In the genomic region with DNA sequence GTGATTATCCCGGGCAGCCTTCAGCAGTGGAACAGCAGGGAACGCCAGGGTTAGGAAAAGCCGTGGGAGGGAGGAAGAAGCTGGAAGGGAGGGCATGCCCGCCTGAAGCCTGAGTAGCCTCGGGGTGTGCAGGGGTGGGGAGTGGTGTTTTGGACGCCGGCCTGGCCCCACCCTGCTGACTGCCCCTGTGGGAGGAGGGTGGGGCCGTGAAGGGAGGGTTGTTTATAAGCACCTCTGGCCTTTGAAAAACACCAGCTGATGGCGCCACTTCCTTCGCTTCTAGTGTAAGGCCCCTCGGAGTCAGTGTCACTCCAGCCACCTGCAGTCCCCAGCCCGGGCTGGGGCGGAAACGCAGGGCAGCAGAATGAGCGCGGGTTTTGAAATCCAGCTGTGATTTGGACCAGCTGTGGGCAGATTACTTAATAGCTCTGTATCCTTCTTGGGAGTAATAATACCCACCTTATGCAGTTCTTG, we compare ENCODE assay signal across 9 cellular contexts. TPM values are rescaled to one million over a fixed set of nuclear protein-coding genes. Genes with fewer than 3 reads are reported as not detected.
A peak's percentile ranks its signal among the peaks of the same experiment; 100 is the strongest.
DNase-seq lines count a peak whose midpoint lies in the region; ATAC-seq and TF ChIP-seq lines count a peak whose summit lies in the region.
"Had no signal": no experiment of that assay in that cellular context is flagged by ENCODE, and none has a peak within 500 bp of the region (broad histone marks: within the 10 kb centered on the region; RNA-seq: fewer than 3 reads in every experiment).

No MANE protein-coding gene starts in this region.

- H3K36me3 Mint-ChIP-seq in activated CD8-positive, alpha-beta T cell treated with anti-CD3 and anti-CD28 coated beads for 36 hours (ENCODE audit: low read depth), result no peaks in the 10 kb centered on the region
- no peaks in the 10 kb centered on the region for H3K36me3 Mint-ChIP-seq in activated CD8-positive, alpha-beta T cell treated with anti-CD3 and anti-CD28 coated beads, Interleukin-2, amount 10 ng/mL, durations not matched to agents 7 days and 5 days (ENCODE audit: low read depth)
- no peaks in the 10 kb centered on the region for H3K36me3 Mint-ChIP-seq in naive thymus-derived CD4-positive, alpha-beta T cell

- TF ChIP-seq CTCF in activated CD8-positive, alpha-beta T cell treated with anti-CD3 and anti-CD28 coated beads for 36 hours (IDR thresholded peaks at IDR 0.05), result no peak
- no peak for TF ChIP-seq CTCF in lower lobe of right lung (IDR thresholded peaks at IDR 0.05)

- H3K4me1 Mint-ChIP-seq in activated CD8-positive, alpha-beta T cell treated with anti-CD3 and anti-CD28 coated beads for 36 hours (ENCODE audit: low read depth), result no peaks in the 10 kb centered on the region
- H3K4me1 Mint-ChIP-seq in activated CD8-positive, alpha-beta T cell treated with anti-CD3 and anti-CD28 coated beads, Interleukin-2, amount 10 ng/mL, durations not matched to agents 7 days and 5 days (ENCODE audit: low read depth), result no peaks in the 10 kb centered on the region
- H3K4me1 Mint-ChIP-seq in naive thymus-derived CD4-positive, alpha-beta T cell, result no peaks in the 10 kb centered on the region

- H3K9me3 Mint-ChIP-seq in activated CD8-positive, alpha-beta T cell treated with anti-CD3 and anti-CD28 coated beads for 36 hours, result no peaks in the 10 kb centered on the region
- H3K9me3 Mint-ChIP-seq in activated CD8-positive, alpha-beta T cell treated with anti-CD3 and anti-CD28 coated beads, Interleukin-2, amount 10 ng/mL, durations not matched to agents 7 days and 5 days (ENCODE audit: insufficient read depth), result no peaks in the 10 kb centered on the region
- H3K9me3 Mint-ChIP-seq in naive thymus-derived CD4-positive, alpha-beta T cell, result no peaks in the 10 kb centered on the region

- CTCF ChIA-PET in activated CD8-positive, alpha-beta T cell treated with anti-CD3 and anti-CD28 coated beads for 36 hours (lab: Charles Lee), result interaction anchor here (1.6 kb wide), 1 partner anchor 30 kb away, joined by 3 read pairs; no protein-coding TSS in a partner anchor
- CTCF ChIA-PET in activated CD8-positive, alpha-beta T cell treated with anti-CD3 and anti-CD28 coated beads, Interleukin-2, amount 10 ng/mL, durations not matched to agents 7 days and 5 days (lab: Charles Lee), result no interaction called here
- CTCF ChIA-PET in naive thymus-derived CD4-positive, alpha-beta T cell (lab: Charles Lee), result no interaction called here

- H3K27me3 ChIP-seq in duodenal mucosa (ENCODE audit: control insufficient read depth in 1 of 2, insufficient read depth in 2 of 2, low read length in 2 of 2) (peaks cover 4 to 10% of the 10 kb centered on the region in 2 donors), lower lobe of right lung (ENCODE audit: low read depth) (no peaks in the 10 kb centered on the region)
- H3K27me3 ChIP-seq in naive thymus-derived CD4-positive, alpha-beta T cell (ENCODE audit: control insufficient read depth in 2 of 2, insufficient read depth in 2 of 2, low read length in 2 of 2), result no peaks in the 10 kb centered on the region

- POLR2A ChIA-PET in activated CD8-positive, alpha-beta T cell treated with anti-CD3 and anti-CD28 coated beads for 36 hours (lab: Charles Lee), result no interaction called here
- POLR2A ChIA-PET in activated CD8-positive, alpha-beta T cell treated with anti-CD3 and anti-CD28 coated beads, Interleukin-2, amount 10 ng/mL, durations not matched to agents 7 days and 5 days (lab: Charles Lee), result no interaction called here
- POLR2A ChIA-PET in naive thymus-derived CD4-positive, alpha-beta T cell (lab: Charles Lee), result no interaction called here

- H3K36me3 ChIP-seq in duodenal mucosa (ENCODE audit: control insufficient read depth in 1 of 2, insufficient read depth in 2 of 2, low read length in 2 of 2), result no peaks in the 10 kb centered on the region
- no peaks in the 10 kb centered on the region for H3K36me3 ChIP-seq in lower lobe of right lung
- no peaks in the 10 kb centered on the region for H3K36me3 ChIP-seq in naive thymus-derived CD4-positive, alpha-beta T cell (ENCODE audit: control insufficient read depth in 2 of 3, insufficient read depth in 3 of 3, low read length in 3 of 3)

- no peak overlapping the region for H3K9ac ChIP-seq in duodenal mucosa (ENCODE audit: low read depth in 1 of 2, low read length in 2 of 2)

- H3K27me3 Mint-ChIP-seq in activated CD8-positive, alpha-beta T cell treated with anti-CD3 and anti-CD28 coated beads for 36 hours, result peaks cover 2% of the 10 kb centered on the region
- H3K27me3 Mint-ChIP-seq in activated CD8-positive, alpha-beta T cell treated with anti-CD3 and anti-CD28 coated beads, Interleukin-2, amount 10 ng/mL, durations not matched to agents 7 days and 5 days (ENCODE audit: low read depth), result peaks cover 7% of the 10 kb centered on the region
- peaks cover 4 to 25% (median 20%) of the 10 kb centered on the region in 5 donors for H3K27me3 Mint-ChIP-seq in naive thymus-derived CD4-positive, alpha-beta T cell

- no peak for ATAC-seq in activated CD8-positive, alpha-beta T cell treated with anti-CD3 and anti-CD28 coated beads for 36 hours
- no peak for ATAC-seq in activated CD8-positive, alpha-beta T cell treated with anti-CD3 and anti-CD28 coated beads, Interleukin-2, amount 10 ng/mL, durations not matched to agents 7 days and 5 days
- ATAC-seq in lower lobe of right lung (peak; percentile 79 to 85), HG03097 (IDR thresholded peaks at IDR 0.05; ENCODE audit: low FRiP score, unreplicated experiment) (no peak)
- ATAC-seq in naive thymus-derived CD4-positive, alpha-beta T cell, result no peak

- peaks cover 0 to 8% of the 10 kb centered on the region in 2 donors for H3K4me1 ChIP-seq in duodenal mucosa (ENCODE audit: control insufficient read depth in 1 of 2, insufficient read depth in 2 of 2, low read length in 2 of 2)
- H3K4me1 ChIP-seq in lower lobe of right lung, result peaks cover 14% of the 10 kb centered on the region
- no peaks in the 10 kb centered on the region for H3K4me1 ChIP-seq in naive thymus-derived CD4-positive, alpha-beta T cell (ENCODE audit: control insufficient read depth in 2 of 2, insufficient read depth in 2 of 2, low read length in 2 of 2)

- H3K9me3 ChIP-seq in duodenal mucosa (ENCODE audit: control insufficient read depth in 1 of 2, low read length in 2 of 2), result no peaks in the 10 kb centered on the region
- no peaks in the 10 kb centered on the region for H3K9me3 ChIP-seq in lower lobe of right lung
- H3K9me3 ChIP-seq in naive thymus-derived CD4-positive, alpha-beta T cell (ENCODE audit: control insufficient read depth in 2 of 3, low read length in 3 of 3), result no peaks in the 10 kb centered on the region

- intact Hi-C loops in activated CD8-positive, alpha-beta T cell treated with anti-CD3 and anti-CD28 coated beads for 36 hours (cut with micrococcal nuclease), result no loop called here
- intact Hi-C loops in lower lobe of right lung (cut with DNase I), result no loop called here
- intact Hi-C loops in naive thymus-derived CD4-positive, alpha-beta T cell (cut with micrococcal nuclease), result no loop called here

- DNase-seq in activated CD8-positive, alpha-beta T cell treated with anti-CD3 and anti-CD28 coated beads for 36 hours, result peak; percentile 8
- no peak for DNase-seq in activated CD8-positive, alpha-beta T cell treated with anti-CD3 and anti-CD28 coated beads, Interleukin-2, amount 10 ng/mL, durations not matched to agents 7 days and 5 days
- DNase-seq in lower lobe of right lung, result peak; percentile 62
- DNase-seq in naive thymus-derived CD4-positive, alpha-beta T cell, result no peak
- DNase-seq in RKO (ENCODE audit: low spot score), result no peak
- no peak for DNase-seq in stimulated activated CD4-positive, alpha-beta T cell treated with anti-CD3 and anti-CD28 coated beads, Interleukin-4, amount 100 ng/mL, for 24 hours
- DNase-seq: activated CD4-positive, alpha-beta T cell treated with anti-CD3 and anti-CD28 coated beads for 4 hours had no signal

- H3K27ac ChIP-seq in duodenal mucosa (ENCODE audit: low read depth, low read length) (no peak overlapping the region), lower lobe of right lung (no peak overlapping the region)
- H3K27ac ChIP-seq in naive thymus-derived CD4-positive, alpha-beta T cell (ENCODE audit: low read depth, low read length), result no peak overlapping the region

- H3K27ac Mint-ChIP-seq in activated CD8-positive, alpha-beta T cell treated with anti-CD3 and anti-CD28 coated beads for 36 hours, result no peak overlapping the region
- no peak overlapping the region for H3K27ac Mint-ChIP-seq in activated CD8-positive, alpha-beta T cell treated with anti-CD3 and anti-CD28 coated beads, Interleukin-2, amount 10 ng/mL, durations not matched to agents 7 days and 5 days
- H3K27ac Mint-ChIP-seq in naive thymus-derived CD4-positive, alpha-beta T cell, result no peak overlapping the region

- no peak overlapping the region for H3K4me3 Mint-ChIP-seq in activated CD8-positive, alpha-beta T cell treated with anti-CD3 and anti-CD28 coated beads for 36 hours
- no peak overlapping the region for H3K4me3 Mint-ChIP-seq in activated CD8-positive, alpha-beta T cell treated with anti-CD3 and anti-CD28 coated beads, Interleukin-2, amount 10 ng/mL, durations not matched to agents 7 days and 5 days
- no peak overlapping the region for H3K4me3 Mint-ChIP-seq in naive thymus-derived CD4-positive, alpha-beta T cell

- H3K4me3 ChIP-seq in duodenal mucosa (ENCODE audit: low read depth in 1 of 2, low read length in 2 of 2) (peak overlapping the region; percentile 3 to 43), lower lobe of right lung (peak overlapping the region; percentile 14)
- H3K4me3 ChIP-seq in naive thymus-derived CD4-positive, alpha-beta T cell (ENCODE audit: low read length), result no peak overlapping the region

RNA-seq across cellular contexts. Expression of a gene that starts 52.8 kb away (rescaled TPM):
- under 1 TPM; 0.09 to 0.18 TPM for total RNA-seq in activated CD8-positive, alpha-beta T cell treated with anti-CD3 and anti-CD28 coated beads for 36 hours
- not detected for total RNA-seq in activated CD8-positive, alpha-beta T cell treated with anti-CD3 and anti-CD28 coated beads, Interleukin-2, amount 10 ng/mL, durations not matched to agents 7 days and 5 days
- total RNA-seq in lower lobe of right lung, result 6.6 TPM
- total RNA-seq in naive thymus-derived CD4-positive, alpha-beta T cell, result under 1 TPM in 2 of 5 experiments, not detected in 3; 0.37 to 0.56 TPM
- polyA plus RNA-seq in naive thymus-derived CD4-positive, alpha-beta T cell, result under 1 TPM in 1 of 2 donors, not detected in 1; 0.07 TPM

Comparison
In these comparisons a context has a peak if more than half of its experiments do, and no peak if none do; other contexts are left out.
1. DNase-seq: peak in activated CD8-positive, alpha-beta T cell treated with anti-CD3 and anti-CD28 coated beads for 36 hours (single experiment) and lower lobe of right lung (single experiment); none in activated CD8-positive, alpha-beta T cell treated with anti-CD3 and anti-CD28 coated beads, Interleukin-2, amount 10 ng/mL, durations not matched to agents 7 days and 5 days (single experiment), naive thymus-derived CD4-positive, alpha-beta T cell (0 of 9), RKO (single experiment) and stimulated activated CD4-positive, alpha-beta T cell treated with anti-CD3 and anti-CD28 coated beads, Interleukin-4, amount 100 ng/mL, for 24 hours (single experiment).
2. ATAC-seq: peak in lower lobe of right lung (2 of 2); none in activated CD8-positive, alpha-beta T cell treated with anti-CD3 and anti-CD28 coated beads for 36 hours (single experiment), activated CD8-positive, alpha-beta T cell treated with anti-CD3 and anti-CD28 coated beads, Interleukin-2, amount 10 ng/mL, durations not matched to agents 7 days and 5 days (single experiment), naive thymus-derived CD4-positive, alpha-beta T cell (single experiment) and HG03097 (single experiment).